Comparison of ENCODE assay signal across 8 cellular contexts in genomic region chr7:134778941-134779740, GRCh38. TPM values are rescaled to one million over a fixed set of nuclear protein-coding genes. Genes with fewer than 3 reads are reported as not detected.
DNase-seq lines count a peak whose midpoint lies in the region; ATAC-seq and TF ChIP-seq lines count a peak whose summit lies in the region.

CALD1 (plus strand) TSS chr7:134779634; CDS start chr7:134867734, 88,100 bp downstream.

- H3K9ac ChIP-seq in mucosa of rectum (ENCODE audit: low read depth in 1 of 2, low read length in 2 of 2): peak within 1 kb of the TSS; percentile 63

- no TSS peak for BruUV-seq in Calu3 (replicated peaks; lab: Mats Ljungman, UMichigan)

- H3K27ac Mint-ChIP-seq in Calu3 (ENCODE audit: unreplicated experiment): no peak within 1 kb of the TSS
- no peak within 1 kb of the TSS for H3K27ac Mint-ChIP-seq in activated CD8-positive, alpha-beta memory T cell treated with anti-CD3 and anti-CD28 coated beads, Interleukin-2, amount 10 ng/mL, durations not matched to agents 7 days and 5 days

- peak within 1 kb of the TSS; percentile 59 to 77 for H3K4me3 ChIP-seq in mucosa of rectum (ENCODE audit: low read length in 2 of 2)

- H3K27ac ChIP-seq in mucosa of rectum (ENCODE audit: low read depth in 2 of 2, low read length in 2 of 2): peak within 1 kb of the TSS; percentile 75 to 78

- peaks cover 21% of the 10 kb centered on the region for H3K4me1 Mint-ChIP-seq in Calu3 (ENCODE audit: low read depth, unreplicated experiment)
- no peaks in the 10 kb centered on the region for H3K4me1 Mint-ChIP-seq in activated CD8-positive, alpha-beta memory T cell treated with anti-CD3 and anti-CD28 coated beads, Interleukin-2, amount 10 ng/mL, durations not matched to agents 7 days and 5 days

- TF ChIP-seq CTCF in Calu3 (IDR thresholded peaks at IDR 0.05; ENCODE audit: unreplicated experiment): no peak

- ATAC-seq in activated CD8-positive, alpha-beta memory T cell treated with anti-CD3 and anti-CD28 coated beads, Interleukin-2, amount 10 ng/mL, durations not matched to agents 7 days and 5 days: no peak
- no peak for ATAC-seq in HG03378 (IDR thresholded peaks at IDR 0.05; ENCODE audit: unreplicated experiment)

- no peaks in the 10 kb centered on the region for H3K9me3 Mint-ChIP-seq in Calu3 (ENCODE audit: low read depth, unreplicated experiment)
- no peaks in the 10 kb centered on the region for H3K9me3 Mint-ChIP-seq in activated CD8-positive, alpha-beta memory T cell treated with anti-CD3 and anti-CD28 coated beads, Interleukin-2, amount 10 ng/mL, durations not matched to agents 7 days and 5 days (ENCODE audit: low read depth)

- no peaks in the 10 kb centered on the region for H3K27me3 Mint-ChIP-seq in Calu3 (ENCODE audit: unreplicated experiment)
- H3K27me3 Mint-ChIP-seq in activated CD8-positive, alpha-beta memory T cell treated with anti-CD3 and anti-CD28 coated beads, Interleukin-2, amount 10 ng/mL, durations not matched to agents 7 days and 5 days: peaks cover 23% of the 10 kb centered on the region

- H3K9me3 ChIP-seq in mucosa of rectum (ENCODE audit: control insufficient read depth in 2 of 2, low read length in 2 of 2): no peaks in the 10 kb centered on the region

- peak within 1 kb of the TSS; percentile 68 for H3K4me3 Mint-ChIP-seq in Calu3 (ENCODE audit: low read depth, unreplicated experiment)
- no peak within 1 kb of the TSS for H3K4me3 Mint-ChIP-seq in activated CD8-positive, alpha-beta memory T cell treated with anti-CD3 and anti-CD28 coated beads, Interleukin-2, amount 10 ng/mL, durations not matched to agents 7 days and 5 days

- H3K36me3 ChIP-seq in mucosa of rectum (ENCODE audit: control insufficient read depth in 2 of 2, insufficient read depth in 2 of 2, low read length in 2 of 2): no peaks in the 10 kb centered on the region

- intact Hi-C loops in Calu3 (cut with micrococcal nuclease; ENCODE audit: unreplicated experiment): no loop called here

- CTCF ChIA-PET in Calu3 (lab: Charles Lee): interaction anchor here (0.6 to 1.1 kb wide), 2 partner anchors 11 to 13 kb away, joined by 3 to 4 read pairs; no protein-coding TSS in a partner anchor
- CTCF ChIA-PET in activated CD8-positive, alpha-beta memory T cell treated with anti-CD3 and anti-CD28 coated beads, Interleukin-2, amount 10 ng/mL, durations not matched to agents 7 days and 5 days (lab: Charles Lee): no interaction called here

- no peaks in the 10 kb centered on the region for H3K36me3 Mint-ChIP-seq in Calu3 (ENCODE audit: insufficient read depth, unreplicated experiment)
- no peaks in the 10 kb centered on the region for H3K36me3 Mint-ChIP-seq in activated CD8-positive, alpha-beta memory T cell treated with anti-CD3 and anti-CD28 coated beads, Interleukin-2, amount 10 ng/mL, durations not matched to agents 7 days and 5 days

- H3K4me1 ChIP-seq in mucosa of rectum (ENCODE audit: control insufficient read depth in 2 of 2, insufficient read depth in 2 of 2, low read length in 2 of 2): peaks cover 0 to 6% of the 10 kb centered on the region in 2 donors

- no peaks in the 10 kb centered on the region for H3K27me3 ChIP-seq in mucosa of rectum (ENCODE audit: control insufficient read depth in 2 of 2, insufficient read depth in 2 of 2, low read length in 2 of 2)

- DNase-seq in Calu3: peak; percentile 58
- peak; percentile 99 for DNase-seq in RPMI7951 (ENCODE audit: low read depth)
- peak; percentile 88 for DNase-seq in fibroblast of gingiva (ENCODE audit: low read depth)
- no peak for DNase-seq in HUDEP-2 (lab: John Stamatoyannopoulos, UW; ENCODE audit: unreplicated experiment in 76 of 76)
- no peak for DNase-seq in DMS79 treated with DMSO at 0.1 percent for 48 hours (lab: John Stamatoyannopoulos, UW)
- DNase-seq in activated CD8-positive, alpha-beta memory T cell treated with anti-CD3 and anti-CD28 coated beads, Interleukin-2, amount 10 ng/mL, durations not matched to agents 7 days and 5 days: no peak

RNA-seq across cellular contexts. Expression of gene CALD1, which starts in this region (rescaled TPM):
- total RNA-seq in Calu3 (2022): 5.5 and 9.3 TPM in 2 replicates
- 209 and 259 TPM in 2 replicates for total RNA-seq in RPMI7951 (2014; rRNA removed; shearing (Covaris generic))
- total RNA-seq in activated CD8-positive, alpha-beta memory T cell treated with anti-CD3 and anti-CD28 coated beads, Interleukin-2, amount 10 ng/mL, durations not matched to agents 7 days and 5 days: under 1 TPM in 1 of 2 experiments, not detected in 1; 0.47 TPM

Comparison
In these comparisons a context has a peak if more than half of its experiments do, and no peak if none do; other contexts are left out.
1. RNA of gene CALD1 (total RNA-seq): 209 to 259 TPM in RPMI7951; 5.5 to 9.3 TPM in Calu3 and 0.47 TPM in activated CD8-positive, alpha-beta memory T cell treated with anti-CD3 and anti-CD28 coated beads, Interleukin-2, amount 10 ng/mL, durations not matched to agents 7 days and 5 days; every median in the first group is over 10 times any median in the second.
2. DNase-seq: peak in Calu3 (single experiment), RPMI7951 (single experiment) and fibroblast of gingiva (single experiment); none in HUDEP-2 (0 of 76), DMS79 treated with DMSO at 0.1 percent for 48 hours (single experiment) and activated CD8-positive, alpha-beta memory T cell treated with anti-CD3 and anti-CD28 coated beads, Interleukin-2, amount 10 ng/mL, durations not matched to agents 7 days and 5 days (single experiment).